ENCODE assay signal across 30 cellular contexts in genomic region chr9:13646500-13646899, GRCh38.
"Had no signal": no experiment of that assay in that cellular context is flagged by ENCODE, and none has a peak within 500 bp of the region (broad histone marks: within the 10 kb centered on the region; RNA-seq: fewer than 3 reads in every experiment).

No MANE protein-coding gene starts in this region.

- H3K36me3 Mint-ChIP-seq: activated CD4-positive, alpha-beta memory T cell treated with anti-CD3 and anti-CD28 coated beads for 36 hours; activated CD8-positive, alpha-beta memory T cell treated with anti-CD3 and anti-CD28 coated beads, Interleukin-2, amount 10 ng/mL, durations not matched to agents 7 days and 5 days; activated naive CD4-positive, alpha-beta T cell treated with anti-CD3 and anti-CD28 coated beads, Interleukin-2, amount 10 ng/mL, durations not matched to agents 7 days and 5 days; activated naive CD4-positive, alpha-beta T cell treated with anti-CD3 and anti-CD28 coated beads, Interleukin-2, amount 50 U/mL, for 72 hours; activated naive CD8-positive, alpha-beta T cell treated with anti-CD3 and anti-CD28 coated beads, Interleukin-2, amount 10 ng/mL, durations not matched to agents 7 days and 5 days had no signal

- H3K36me3 ChIP-seq: ascending aorta, breast epithelium, cardiac muscle cell, colonic mucosa had no signal

- H3K4me3 ChIP-seq: ascending aorta, breast epithelium, cardiac muscle cell, colonic mucosa had no signal

- ATAC-seq: activated CD4-positive, alpha-beta T cell treated with anti-CD3 and anti-CD28 coated beads for 36 hours; activated CD8-positive, alpha-beta memory T cell treated with anti-CD3 and anti-CD28 coated beads, Interleukin-2, amount 10 ng/mL, durations not matched to agents 7 days and 5 days; activated CD8-positive, alpha-beta T cell treated with anti-CD3 and anti-CD28 coated beads, Interleukin-2, amount 10 ng/mL, durations not matched to agents 7 days and 5 days; activated naive CD4-positive, alpha-beta T cell treated with anti-CD3 and anti-CD28 coated beads, Interleukin-2, amount 50 U/mL, for 72 hours; esophagus mucosa; T-helper 17 cell had no signal

- H3K27me3 ChIP-seq: ascending aorta, breast epithelium, cardiac muscle cell, colonic mucosa had no signal

- H3K4me3 Mint-ChIP-seq: activated CD4-positive, alpha-beta memory T cell treated with anti-CD3 and anti-CD28 coated beads for 36 hours; activated CD4-positive, alpha-beta T cell treated with anti-CD3 and anti-CD28 coated beads for 36 hours; activated CD4-positive, alpha-beta T cell treated with anti-CD3 and anti-CD28 coated beads, Interleukin-2, amount 10 ng/mL, durations not matched to agents 24 days and 14 days; activated CD8-positive, alpha-beta memory T cell treated with anti-CD3 and anti-CD28 coated beads, Interleukin-2, amount 10 ng/mL, durations not matched to agents 7 days and 5 days; activated CD8-positive, alpha-beta T cell treated with anti-CD3 and anti-CD28 coated beads, Interleukin-2, amount 10 ng/mL, durations not matched to agents 7 days and 5 days; activated naive CD4-positive, alpha-beta T cell treated with anti-CD3 and anti-CD28 coated beads, Interleukin-2, amount 10 ng/mL, durations not matched to agents 7 days and 5 days; activated naive CD8-positive, alpha-beta T cell treated with anti-CD3 and anti-CD28 coated beads, Interleukin-2, amount 10 ng/mL, durations not matched to agents 7 days and 5 days; activated T-helper 1 cell treated with anti-CD3 and anti-CD28 coated beads, Interleukin-12 subunit alpha, Interleukin-12 subunit beta, Interleukin-2, Interleukin-4 antibody, amounts not matched to agents 30 ng/mL and 10 ng/mL and 1 ng/mL, durations not matched to agents 14 hours and 24 hours and 36 hours; brain; T-helper 17 cell; T-helper 2 cell treated with Interferon-gamma antibody and Interleukin-4, amounts not matched to agents 5 μg/mL and 100 μg/mL, for 36 hours had no signal

- DNase-seq: activated CD4-positive, alpha-beta memory T cell treated with anti-CD3 and anti-CD28 coated beads for 36 hours; activated CD4-positive, alpha-beta T cell treated with anti-CD3 and anti-CD28 coated beads for 36 hours; activated CD4-positive, alpha-beta T cell treated with anti-CD3 and anti-CD28 coated beads, Interleukin-2, amount 10 ng/mL, durations not matched to agents 24 days and 14 days; activated CD4-positive, CD25-positive, alpha-beta regulatory T cell; activated CD4-positive, CD25-positive, alpha-beta regulatory T cell treated with anti-CD3 and anti-CD28 coated beads, Interleukin-2, amount 50 U/mL, for 72 hours; activated CD8-positive, alpha-beta memory T cell treated with anti-CD3 and anti-CD28 coated beads, Interleukin-2, amount 10 ng/mL, durations not matched to agents 7 days and 5 days; activated CD8-positive, alpha-beta memory T cell treated with anti-CD3 and anti-CD28 coated beads, Interleukin-2, amount 50 U/mL, for 4 hours; activated CD8-positive, alpha-beta T cell treated with anti-CD3 and anti-CD28 coated beads, Interleukin-2, amount 10 ng/mL, durations not matched to agents 7 days and 5 days; activated gamma-delta T cell; activated naive CD4-positive, alpha-beta T cell; activated naive CD4-positive, alpha-beta T cell treated with anti-CD3 and anti-CD28 coated beads, Interleukin-2, amount 10 ng/mL, durations not matched to agents 7 days and 5 days; activated naive CD8-positive, alpha-beta T cell treated with anti-CD3 and anti-CD28 coated beads, Interleukin-2, amount 10 ng/mL, durations not matched to agents 7 days and 5 days; activated T-cell treated with anti-CD3 and anti-CD28 coated beads, Interleukin-2, amount 50 U/mL, for 1 hour; activated T-cell treated with anti-CD3 and anti-CD28 coated beads, Interleukin-2, amount 50 U/mL, for 48 hours; central memory CD4-positive, alpha-beta T cell; cerebellar nuclear complex; colonic mucosa; effector CD8-positive, alpha-beta T cell; foreskin fibroblast; head of caudate nucleus; T-helper 17 cell; T1000 had no signal

- H3K4me1 Mint-ChIP-seq: activated CD4-positive, alpha-beta T cell treated with anti-CD3 and anti-CD28 coated beads for 36 hours; activated CD4-positive, alpha-beta T cell treated with anti-CD3 and anti-CD28 coated beads, Interleukin-2, amount 10 ng/mL, durations not matched to agents 24 days and 14 days; activated CD8-positive, alpha-beta memory T cell treated with anti-CD3 and anti-CD28 coated beads, Interleukin-2, amount 10 ng/mL, durations not matched to agents 7 days and 5 days; activated naive CD4-positive, alpha-beta T cell treated with anti-CD3 and anti-CD28 coated beads, Interleukin-2, amount 10 ng/mL, durations not matched to agents 7 days and 5 days; activated naive CD8-positive, alpha-beta T cell treated with anti-CD3 and anti-CD28 coated beads, Interleukin-2, amount 10 ng/mL, durations not matched to agents 7 days and 5 days; T-helper 17 cell had no signal

- H3K27me3 Mint-ChIP-seq: activated CD4-positive, alpha-beta memory T cell treated with anti-CD3 and anti-CD28 coated beads for 36 hours; activated CD4-positive, alpha-beta T cell treated with anti-CD3 and anti-CD28 coated beads for 36 hours; activated CD4-positive, alpha-beta T cell treated with anti-CD3 and anti-CD28 coated beads, Interleukin-2, amount 10 ng/mL, durations not matched to agents 24 days and 14 days; activated CD8-positive, alpha-beta memory T cell treated with anti-CD3 and anti-CD28 coated beads, Interleukin-2, amount 10 ng/mL, durations not matched to agents 7 days and 5 days; activated naive CD4-positive, alpha-beta T cell treated with anti-CD3 and anti-CD28 coated beads, Interleukin-2, amount 10 ng/mL, durations not matched to agents 7 days and 5 days; activated naive CD8-positive, alpha-beta T cell treated with anti-CD3 and anti-CD28 coated beads, Interleukin-2, amount 10 ng/mL, durations not matched to agents 7 days and 5 days; brain; T-helper 17 cell had no signal

- H3K9me3 ChIP-seq: colonic mucosa had no signal

- H3K27ac Mint-ChIP-seq: activated CD4-positive, alpha-beta memory T cell treated with anti-CD3 and anti-CD28 coated beads for 36 hours; activated CD4-positive, alpha-beta T cell treated with anti-CD3 and anti-CD28 coated beads for 36 hours; activated CD4-positive, alpha-beta T cell treated with anti-CD3 and anti-CD28 coated beads, Interleukin-2, amount 10 ng/mL, durations not matched to agents 24 days and 14 days; activated CD8-positive, alpha-beta memory T cell treated with anti-CD3 and anti-CD28 coated beads, Interleukin-2, amount 10 ng/mL, durations not matched to agents 7 days and 5 days; activated CD8-positive, alpha-beta T cell treated with anti-CD3 and anti-CD28 coated beads, Interleukin-2, amount 10 ng/mL, durations not matched to agents 7 days and 5 days; activated naive CD4-positive, alpha-beta T cell treated with anti-CD3 and anti-CD28 coated beads, Interleukin-2, amount 10 ng/mL, durations not matched to agents 7 days and 5 days; activated naive CD4-positive, alpha-beta T cell treated with anti-CD3 and anti-CD28 coated beads, Interleukin-2, amount 50 U/mL, for 72 hours; activated naive CD8-positive, alpha-beta T cell treated with anti-CD3 and anti-CD28 coated beads, Interleukin-2, amount 10 ng/mL, durations not matched to agents 7 days and 5 days; activated T-helper 1 cell treated with anti-CD3 and anti-CD28 coated beads, Interleukin-12 subunit alpha, Interleukin-12 subunit beta, Interleukin-2, Interleukin-4 antibody, amounts not matched to agents 30 ng/mL and 10 ng/mL and 1 ng/mL, durations not matched to agents 14 hours and 24 hours and 36 hours; T-helper 17 cell; T-helper 2 cell treated with Interferon-gamma antibody and Interleukin-4, amounts not matched to agents 5 μg/mL and 100 μg/mL, for 36 hours had no signal

- H3K4me1 ChIP-seq: breast epithelium, colonic mucosa had no signal

- H3K27ac ChIP-seq: ascending aorta, breast epithelium, cardiac muscle cell, colonic mucosa had no signal
